ENCODE assay signal across 8 cellular contexts in the genomic region with DNA sequence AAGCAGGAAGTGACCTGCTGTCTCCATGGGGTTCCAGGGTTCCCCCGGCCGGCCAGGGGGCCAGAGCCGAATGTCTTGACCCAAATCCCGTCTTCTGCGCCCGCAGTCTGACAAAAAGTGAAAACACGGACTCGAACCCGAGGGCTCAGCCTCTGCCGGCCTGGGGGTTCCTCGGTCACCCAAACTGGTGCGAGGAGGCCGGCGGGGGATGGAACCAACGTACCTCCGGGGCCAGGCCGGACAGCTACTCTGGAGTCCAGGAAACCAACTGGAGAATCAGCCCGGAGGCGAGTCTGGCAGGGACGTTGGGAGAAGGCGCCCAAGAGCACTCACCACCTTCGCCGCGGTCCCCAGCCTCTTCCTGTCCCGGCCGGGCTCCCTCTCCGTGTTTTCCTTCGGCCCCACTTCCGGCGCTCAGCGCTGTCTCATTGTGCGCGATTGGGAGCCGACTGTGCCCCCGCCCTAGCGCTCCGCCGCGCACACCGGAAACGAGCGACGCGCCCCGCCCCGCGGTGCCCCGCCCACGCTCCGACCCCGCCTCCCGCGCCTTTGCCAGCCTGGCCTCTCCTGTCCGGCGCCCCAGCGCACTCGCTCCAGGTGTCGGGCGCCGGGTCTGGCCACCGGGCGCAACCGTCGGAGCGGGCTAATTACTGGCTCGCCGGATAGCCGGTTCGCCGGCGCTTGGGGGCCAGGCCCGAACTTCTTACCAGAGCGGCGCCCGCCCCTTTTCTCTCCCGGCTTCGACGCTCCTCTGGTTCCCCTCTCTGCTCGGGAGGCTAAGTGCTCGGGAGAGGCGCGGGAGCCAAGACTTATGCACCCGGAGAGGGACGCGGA. TPM values are rescaled to one million over a fixed set of nuclear protein-coding genes. Genes with fewer than 3 reads are reported as not detected.
A peak's percentile ranks its signal among the peaks of the same experiment; 100 is the strongest.
DNase-seq lines count a peak whose midpoint lies in the region; ATAC-seq and TF ChIP-seq lines count a peak whose summit lies in the region.

A gene with protein sequence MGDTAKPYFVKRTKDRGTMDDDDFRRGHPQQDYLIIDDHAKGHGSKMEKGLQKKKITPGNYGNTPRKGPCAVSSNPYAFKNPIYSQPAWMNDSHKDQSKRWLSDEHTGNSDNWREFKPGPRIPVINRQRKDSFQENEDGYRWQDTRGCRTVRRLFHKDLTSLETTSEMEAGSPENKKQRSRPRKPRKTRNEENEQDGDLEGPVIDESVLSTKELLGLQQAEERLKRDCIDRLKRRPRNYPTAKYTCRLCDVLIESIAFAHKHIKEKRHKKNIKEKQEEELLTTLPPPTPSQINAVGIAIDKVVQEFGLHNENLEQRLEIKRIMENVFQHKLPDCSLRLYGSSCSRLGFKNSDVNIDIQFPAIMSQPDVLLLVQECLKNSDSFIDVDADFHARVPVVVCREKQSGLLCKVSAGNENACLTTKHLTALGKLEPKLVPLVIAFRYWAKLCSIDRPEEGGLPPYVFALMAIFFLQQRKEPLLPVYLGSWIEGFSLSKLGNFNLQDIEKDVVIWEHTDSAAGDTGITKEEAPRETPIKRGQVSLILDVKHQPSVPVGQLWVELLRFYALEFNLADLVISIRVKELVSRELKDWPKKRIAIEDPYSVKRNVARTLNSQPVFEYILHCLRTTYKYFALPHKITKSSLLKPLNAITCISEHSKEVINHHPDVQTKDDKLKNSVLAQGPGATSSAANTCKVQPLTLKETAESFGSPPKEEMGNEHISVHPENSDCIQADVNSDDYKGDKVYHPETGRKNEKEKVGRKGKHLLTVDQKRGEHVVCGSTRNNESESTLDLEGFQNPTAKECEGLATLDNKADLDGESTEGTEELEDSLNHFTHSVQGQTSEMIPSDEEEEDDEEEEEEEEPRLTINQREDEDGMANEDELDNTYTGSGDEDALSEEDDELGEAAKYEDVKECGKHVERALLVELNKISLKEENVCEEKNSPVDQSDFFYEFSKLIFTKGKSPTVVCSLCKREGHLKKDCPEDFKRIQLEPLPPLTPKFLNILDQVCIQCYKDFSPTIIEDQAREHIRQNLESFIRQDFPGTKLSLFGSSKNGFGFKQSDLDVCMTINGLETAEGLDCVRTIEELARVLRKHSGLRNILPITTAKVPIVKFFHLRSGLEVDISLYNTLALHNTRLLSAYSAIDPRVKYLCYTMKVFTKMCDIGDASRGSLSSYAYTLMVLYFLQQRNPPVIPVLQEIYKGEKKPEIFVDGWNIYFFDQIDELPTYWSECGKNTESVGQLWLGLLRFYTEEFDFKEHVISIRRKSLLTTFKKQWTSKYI (N-terminal part only) (minus strand): TSS at position 363 of the 834 bp plus-strand sequence. CDS start 1,211 bp downstream, outside the sequence.

- under 1% methylated on average over 72 of the region's 85 CpGs for WGBS in prostate gland

- intact Hi-C loops in left ventricle myocardium superior (cut with micrococcal nuclease) (loop anchor here (10.0 kb wide), 1 partner anchor 619 kb away; no protein-coding TSS in a partner anchor), prostate gland (cut with DNase I) (loop anchor here (5.0 kb wide), 1 partner anchor 72 kb away; a partner anchor contains a TSS)

- DNase-seq in NCI-H1694 (lab: John Stamatoyannopoulos, UW) = peak; percentile 71
- DNase-seq in T-helper 17 cell = peak; percentile 90 to 92 (median 92)
- peak; percentile 70 to 97 (median 92) for DNase-seq in amygdala (lab: John Stamatoyannopoulos, UW)
- DNase-seq in left ventricle myocardium superior = peak; percentile 98
- DNase-seq in prostate gland (ENCODE audit: low spot score) = peak; percentile 95
- peak; percentile 97 for DNase-seq in ureter (ENCODE audit: low spot score)

- TF ChIP-seq POLR2A in prostate gland (IDR thresholded peaks at IDR 0.05) = peak; percentile 83

- H3K9me3 ChIP-seq in T-helper 17 cell (ENCODE audit: control insufficient read depth, low read length, poor library complexity, severe bottlenecking) = no peaks in the 10 kb centered on the region
- no peaks in the 10 kb centered on the region for H3K9me3 ChIP-seq in prostate gland

- H3K27ac Mint-ChIP-seq in T-helper 17 cell = peak within 1 kb of the TSS; percentile 98

- H3K27ac ChIP-seq in prostate gland = peak within 1 kb of the TSS; percentile 93 to 97

- H3K36me3 Mint-ChIP-seq in T-helper 17 cell (ENCODE audit: low read depth) = peaks cover 3% of the 10 kb centered on the region

- H3K27me3 Mint-ChIP-seq in T-helper 17 cell = no peaks in the 10 kb centered on the region

- ATAC-seq in GM18499 (IDR thresholded peaks at IDR 0.05; ENCODE audit: insufficient read depth, unreplicated experiment) (peak; percentile 46), HG02885 (IDR thresholded peaks at IDR 0.05; ENCODE audit: poor library complexity, unreplicated experiment) (peak; percentile 81), T-helper 17 cell (peak; percentile 94), left ventricle myocardium superior (peak; percentile 98)

- H3K27me3 ChIP-seq in prostate gland (replicated peaks; ENCODE audit: insufficient read depth) = no peaks in the 10 kb centered on the region

- H3K4me1 ChIP-seq in prostate gland (replicated peaks) = no peaks in the 10 kb centered on the region

- peak in 1 of 4 experiments; percentile 12 for TF ChIP-seq CTCF in prostate gland (IDR thresholded peaks at IDR 0.05)

- H3K4me3 Mint-ChIP-seq in T-helper 17 cell = peak within 1 kb of the TSS; percentile 96

- no peaks in the 10 kb centered on the region for H3K36me3 ChIP-seq in prostate gland

- H3K4me3 ChIP-seq in prostate gland = peak within 1 kb of the TSS; percentile 85 to 93

- peaks cover 26% of the 10 kb centered on the region for H3K4me1 Mint-ChIP-seq in T-helper 17 cell

RNA-seq across cellular contexts. Expression of the gene that starts here (rescaled TPM):
- total RNA-seq in T-helper 17 cell (10 to 100 TPM; 55.6 to 60.2 TPM), left ventricle myocardium superior (15.9 TPM), prostate gland (100 to 1,000 TPM in 1 of 2 donors, 10 to 100 TPM in 1; 44.0 to 112 TPM), ureter (38.6 TPM)

Comparison
In these comparisons a context has a peak if more than half of its experiments do, and no peak if none do; other contexts are left out.
1. Peak in every context shown above with its lines: DNase-seq, ATAC-seq, H3K4me3 ChIP-seq and H3K27ac ChIP-seq.
2. ATAC-seq: peak in every context shown above with its lines; median percentile 98 in left ventricle myocardium superior; 94 in T-helper 17 cell; 81 in HG02885; 46 in GM18499.